In the genomic region with DNA sequence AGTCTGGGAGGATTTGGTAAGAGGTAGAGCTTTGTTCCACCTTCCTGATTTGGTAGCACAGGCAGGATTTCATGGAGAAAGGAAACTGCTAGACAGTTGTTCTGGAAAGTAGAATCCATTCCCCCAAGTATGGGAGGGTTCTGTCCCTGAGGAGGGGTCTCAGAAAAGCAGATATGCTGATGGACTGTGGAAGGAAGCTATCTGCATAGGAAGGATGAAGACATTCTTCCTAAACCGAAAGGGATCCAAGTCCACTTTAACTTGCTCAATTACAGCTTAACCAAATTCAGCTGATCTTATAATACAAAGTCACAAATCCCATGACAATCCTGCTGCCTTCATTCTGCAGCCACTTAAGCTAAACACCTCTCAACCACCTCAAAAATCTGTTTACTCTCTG, we compare ENCODE assay signal across 11 cellular contexts. TPM values are rescaled to one million over a fixed set of nuclear protein-coding genes. Genes with fewer than 3 reads are reported as not detected.
A peak's percentile ranks its signal among the peaks of the same experiment; 100 is the strongest.
DNase-seq lines count a peak whose midpoint lies in the region; ATAC-seq lines count a peak whose summit lies in the region.
"Had no signal": no experiment of that assay in that cellular context is flagged by ENCODE, and none has a peak within 500 bp of the region (broad histone marks: within the 10 kb centered on the region; RNA-seq: fewer than 3 reads in every experiment).

No MANE protein-coding gene starts in this region.

- H3K4me3 Mint-ChIP-seq in stimulated activated naive CD8-positive, alpha-beta T cell treated with anti-CD3 and anti-CD28 coated beads, Interleukin-15, Interleukin-2, amounts not matched to agents 100 ng/mL and 50 ng/mL, for 24 hours: peak overlapping the region; percentile 93
- peak overlapping the region; percentile 83 to 99 (median 93) for H3K4me3 Mint-ChIP-seq in naive thymus-derived CD8-positive, alpha-beta T cell

- peaks cover 58% of the 10 kb centered on the region for H3K4me1 Mint-ChIP-seq in stimulated activated naive CD8-positive, alpha-beta T cell treated with anti-CD3 and anti-CD28 coated beads, Interleukin-15, Interleukin-2, amounts not matched to agents 100 ng/mL and 50 ng/mL, for 24 hours (ENCODE audit: low read depth)
- peaks cover 12 to 72% (median 63%) of the 10 kb centered on the region in 4 donors for H3K4me1 Mint-ChIP-seq in naive thymus-derived CD8-positive, alpha-beta T cell

- H3K36me3 Mint-ChIP-seq in stimulated activated naive CD8-positive, alpha-beta T cell treated with anti-CD3 and anti-CD28 coated beads, Interleukin-15, Interleukin-2, amounts not matched to agents 100 ng/mL and 50 ng/mL, for 24 hours (ENCODE audit: low read depth): peaks cover 36% of the 10 kb centered on the region
- no peaks in the 10 kb centered on the region for H3K36me3 Mint-ChIP-seq in naive thymus-derived CD8-positive, alpha-beta T cell

- DNase-seq in stimulated activated naive CD8-positive, alpha-beta T cell treated with anti-CD3 and anti-CD28 coated beads, Interleukin-15, Interleukin-2, amounts not matched to agents 100 U/mL and 50 U/mL, for 24 hours: no peak
- peak; percentile 50 for DNase-seq in cerebellar cortex (ENCODE audit: low spot score)
- no peak for DNase-seq in naive thymus-derived CD8-positive, alpha-beta T cell
- DNase-seq in HuH-7 (ENCODE audit: low spot score): no peak
- no peak for DNase-seq in NCI-H2196 treated with DMSO at 0.1 percent for 48 hours (lab: John Stamatoyannopoulos, UW; ENCODE audit: unreplicated experiment)
- DNase-seq: EL, H9, NCI-H1436 treated with DMSO at 0.1 percent for 48 hours had no signal

- H3K27me3 Mint-ChIP-seq in stimulated activated naive CD8-positive, alpha-beta T cell treated with anti-CD3 and anti-CD28 coated beads, Interleukin-15, Interleukin-2, amounts not matched to agents 100 ng/mL and 50 ng/mL, for 24 hours: no peaks in the 10 kb centered on the region
- H3K27me3 Mint-ChIP-seq in naive thymus-derived CD8-positive, alpha-beta T cell: no peaks in the 10 kb centered on the region

- H3K27ac Mint-ChIP-seq in stimulated activated naive CD8-positive, alpha-beta T cell treated with anti-CD3 and anti-CD28 coated beads, Interleukin-15, Interleukin-2, amounts not matched to agents 100 ng/mL and 50 ng/mL, for 24 hours: no peak overlapping the region
- H3K27ac Mint-ChIP-seq in naive thymus-derived CD8-positive, alpha-beta T cell: peak overlapping the region in 9 of 10 donors; percentile 1 to 97 (median 84)
- H3K27ac Mint-ChIP-seq: H9 had no signal

- no peak for ATAC-seq in stimulated activated naive CD8-positive, alpha-beta T cell treated with anti-CD3 and anti-CD28 coated beads, Interleukin-15, Interleukin-2, amounts not matched to agents 100 U/mL and 50 U/mL, for 24 hours
- no peak for ATAC-seq in naive thymus-derived CD8-positive, alpha-beta T cell
- ATAC-seq in GM18502 (IDR thresholded peaks at IDR 0.05; ENCODE audit: poor library complexity, unreplicated experiment) (no peak), GM18870 (IDR thresholded peaks at IDR 0.05; ENCODE audit: unreplicated experiment) (no peak)

- POLR2A ChIA-PET in naive thymus-derived CD8-positive, alpha-beta T cell (lab: Charles Lee): interaction anchor here (0.6 to 1.3 kb wide), 3 partner anchors 14 to 125 kb away, joined by 3 to 4 read pairs (median 3); no protein-coding TSS in a partner anchor

- no peaks in the 10 kb centered on the region for H3K9me3 Mint-ChIP-seq in stimulated activated naive CD8-positive, alpha-beta T cell treated with anti-CD3 and anti-CD28 coated beads, Interleukin-15, Interleukin-2, amounts not matched to agents 100 ng/mL and 50 ng/mL, for 24 hours
- H3K9me3 Mint-ChIP-seq in naive thymus-derived CD8-positive, alpha-beta T cell: no peaks in the 10 kb centered on the region
- H3K9me3 Mint-ChIP-seq: H9 had no signal

RNA-seq across cellular contexts. Expression of gene MAN1A1, which starts 2.6 kb away (rescaled TPM):
- 1 to 10 TPM; 8.6 to 9.9 TPM for total RNA-seq in naive thymus-derived CD8-positive, alpha-beta T cell
- polyA plus RNA-seq in naive thymus-derived CD8-positive, alpha-beta T cell: 10 to 100 TPM in 1 of 3 donors, 1 to 10 TPM in 2; 6.1 to 17.9 (median 6.1) TPM
